Comparison of ENCODE assay signal across 1 cellular context in genomic region chr11:61974766-61975631, GRCh38.
A peak's percentile ranks its signal among the peaks of the same experiment; 100 is the strongest.
TF ChIP-seq lines count a peak whose summit lies in the region.

No MANE protein-coding gene starts in this region.

TF ChIP-seq in HepG2, 621 proteins besides CTCF, POLR2A, EP300 and RAD21 (continued from another document and continues in another):
- no peak for TF ChIP-seq NFAT5 (CRISPR knock-in tag; IDR thresholded peaks at IDR 0.05)
- TF ChIP-seq, protein P1, sequence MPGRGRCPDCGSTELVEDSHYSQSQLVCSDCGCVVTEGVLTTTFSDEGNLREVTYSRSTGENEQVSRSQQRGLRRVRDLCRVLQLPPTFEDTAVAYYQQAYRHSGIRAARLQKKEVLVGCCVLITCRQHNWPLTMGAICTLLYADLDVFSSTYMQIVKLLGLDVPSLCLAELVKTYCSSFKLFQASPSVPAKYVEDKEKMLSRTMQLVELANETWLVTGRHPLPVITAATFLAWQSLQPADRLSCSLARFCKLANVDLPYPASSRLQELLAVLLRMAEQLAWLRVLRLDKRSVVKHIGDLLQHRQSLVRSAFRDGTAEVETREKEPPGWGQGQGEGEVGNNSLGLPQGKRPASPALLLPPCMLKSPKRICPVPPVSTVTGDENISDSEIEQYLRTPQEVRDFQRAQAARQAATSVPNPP (CRISPR knock-in tag; IDR thresholded peaks at IDR 0.05): no peak
- TF ChIP-seq HNF4G (IDR thresholded peaks at IDR 0.05; ENCODE audit: borderline replicate concordance, low read depth, low read length): peak; percentile 65; the same call in 1 of the 2 replicates
- TF ChIP-seq HNF4G (CRISPR knock-in tag; IDR thresholded peaks at IDR 0.05; ENCODE audit: borderline replicate concordance, low read depth): peak; percentile 69; the same call in 1 of the 2 replicates
- no peak for TF ChIP-seq ZNF816 (CRISPR knock-in tag; IDR thresholded peaks at IDR 0.05; ENCODE audit: borderline replicate concordance)
- TF ChIP-seq ZSCAN29 (CRISPR knock-in tag; conservative IDR thresholded peaks at IDR 0.05): no peak
- TF ChIP-seq MAFF (IDR thresholded peaks at IDR 0.05; ENCODE audit: low read depth, low read length): no peak
- peak; percentile 77; the same call in 1 of the 2 replicates for TF ChIP-seq ZBTB34 (CRISPR knock-in tag; IDR thresholded peaks at IDR 0.05)
- no peak for TF ChIP-seq ARID3A (IDR thresholded peaks at IDR 0.05; ENCODE audit: low read depth, low read length)
- TF ChIP-seq, protein P2, sequence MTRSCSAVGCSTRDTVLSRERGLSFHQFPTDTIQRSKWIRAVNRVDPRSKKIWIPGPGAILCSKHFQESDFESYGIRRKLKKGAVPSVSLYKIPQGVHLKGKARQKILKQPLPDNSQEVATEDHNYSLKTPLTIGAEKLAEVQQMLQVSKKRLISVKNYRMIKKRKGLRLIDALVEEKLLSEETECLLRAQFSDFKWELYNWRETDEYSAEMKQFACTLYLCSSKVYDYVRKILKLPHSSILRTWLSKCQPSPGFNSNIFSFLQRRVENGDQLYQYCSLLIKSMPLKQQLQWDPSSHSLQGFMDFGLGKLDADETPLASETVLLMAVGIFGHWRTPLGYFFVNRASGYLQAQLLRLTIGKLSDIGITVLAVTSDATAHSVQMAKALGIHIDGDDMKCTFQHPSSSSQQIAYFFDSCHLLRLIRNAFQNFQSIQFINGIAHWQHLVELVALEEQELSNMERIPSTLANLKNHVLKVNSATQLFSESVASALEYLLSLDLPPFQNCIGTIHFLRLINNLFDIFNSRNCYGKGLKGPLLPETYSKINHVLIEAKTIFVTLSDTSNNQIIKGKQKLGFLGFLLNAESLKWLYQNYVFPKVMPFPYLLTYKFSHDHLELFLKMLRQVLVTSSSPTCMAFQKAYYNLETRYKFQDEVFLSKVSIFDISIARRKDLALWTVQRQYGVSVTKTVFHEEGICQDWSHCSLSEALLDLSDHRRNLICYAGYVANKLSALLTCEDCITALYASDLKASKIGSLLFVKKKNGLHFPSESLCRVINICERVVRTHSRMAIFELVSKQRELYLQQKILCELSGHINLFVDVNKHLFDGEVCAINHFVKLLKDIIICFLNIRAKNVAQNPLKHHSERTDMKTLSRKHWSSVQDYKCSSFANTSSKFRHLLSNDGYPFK (CRISPR knock-in tag; IDR thresholded peaks at IDR 0.05; ENCODE audit: borderline replicate concordance): 0 out of 2 replicates have a peak, but pooled peaks have one; percentile 30
- TF ChIP-seq POGZ (CRISPR knock-in tag; IDR thresholded peaks at IDR 0.05): no peak
- no peak for TF ChIP-seq ZBTB20 (CRISPR knock-in tag; IDR thresholded peaks at IDR 0.05; ENCODE audit: borderline replicate concordance, low read depth)
- peak; percentile 43 for TF ChIP-seq SOX5 (CRISPR knock-in tag; IDR thresholded peaks at IDR 0.05; ENCODE audit: borderline replicate concordance)
- no peak for TF ChIP-seq ZNF121 (CRISPR knock-in tag; IDR thresholded peaks at IDR 0.05)
- TF ChIP-seq E2F5 (CRISPR knock-in tag; conservative IDR thresholded peaks at IDR 0.05): no peak
- TF ChIP-seq ZNF703 (CRISPR knock-in tag; IDR thresholded peaks at IDR 0.05; ENCODE audit: borderline replicate concordance): no peak
- TF ChIP-seq ZNF691 (CRISPR knock-in tag; IDR thresholded peaks at IDR 0.05; ENCODE audit: borderline replicate concordance, low read depth): no peak; the same call in 1 of the 2 replicates
- no peak for TF ChIP-seq ZNF468 (CRISPR knock-in tag; IDR thresholded peaks at IDR 0.05)
- TF ChIP-seq GFI1 (CRISPR knock-in tag; IDR thresholded peaks at IDR 0.05; ENCODE audit: borderline replicate concordance): no peak
- TF ChIP-seq, protein P3, sequence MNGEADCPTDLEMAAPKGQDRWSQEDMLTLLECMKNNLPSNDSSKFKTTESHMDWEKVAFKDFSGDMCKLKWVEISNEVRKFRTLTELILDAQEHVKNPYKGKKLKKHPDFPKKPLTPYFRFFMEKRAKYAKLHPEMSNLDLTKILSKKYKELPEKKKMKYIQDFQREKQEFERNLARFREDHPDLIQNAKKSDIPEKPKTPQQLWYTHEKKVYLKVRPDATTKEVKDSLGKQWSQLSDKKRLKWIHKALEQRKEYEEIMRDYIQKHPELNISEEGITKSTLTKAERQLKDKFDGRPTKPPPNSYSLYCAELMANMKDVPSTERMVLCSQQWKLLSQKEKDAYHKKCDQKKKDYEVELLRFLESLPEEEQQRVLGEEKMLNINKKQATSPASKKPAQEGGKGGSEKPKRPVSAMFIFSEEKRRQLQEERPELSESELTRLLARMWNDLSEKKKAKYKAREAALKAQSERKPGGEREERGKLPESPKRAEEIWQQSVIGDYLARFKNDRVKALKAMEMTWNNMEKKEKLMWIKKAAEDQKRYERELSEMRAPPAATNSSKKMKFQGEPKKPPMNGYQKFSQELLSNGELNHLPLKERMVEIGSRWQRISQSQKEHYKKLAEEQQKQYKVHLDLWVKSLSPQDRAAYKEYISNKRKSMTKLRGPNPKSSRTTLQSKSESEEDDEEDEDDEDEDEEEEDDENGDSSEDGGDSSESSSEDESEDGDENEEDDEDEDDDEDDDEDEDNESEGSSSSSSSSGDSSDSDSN (CRISPR knock-in tag; IDR thresholded peaks at IDR 0.05): 0 out of 2 replicates have a peak, but pooled peaks have one; percentile 39
- TF ChIP-seq CREB1 (IDR thresholded peaks at IDR 0.05): no peak
- TF ChIP-seq CREB1 (CRISPR knock-in tag; IDR thresholded peaks at IDR 0.05): no peak
- TF ChIP-seq, protein P4, sequence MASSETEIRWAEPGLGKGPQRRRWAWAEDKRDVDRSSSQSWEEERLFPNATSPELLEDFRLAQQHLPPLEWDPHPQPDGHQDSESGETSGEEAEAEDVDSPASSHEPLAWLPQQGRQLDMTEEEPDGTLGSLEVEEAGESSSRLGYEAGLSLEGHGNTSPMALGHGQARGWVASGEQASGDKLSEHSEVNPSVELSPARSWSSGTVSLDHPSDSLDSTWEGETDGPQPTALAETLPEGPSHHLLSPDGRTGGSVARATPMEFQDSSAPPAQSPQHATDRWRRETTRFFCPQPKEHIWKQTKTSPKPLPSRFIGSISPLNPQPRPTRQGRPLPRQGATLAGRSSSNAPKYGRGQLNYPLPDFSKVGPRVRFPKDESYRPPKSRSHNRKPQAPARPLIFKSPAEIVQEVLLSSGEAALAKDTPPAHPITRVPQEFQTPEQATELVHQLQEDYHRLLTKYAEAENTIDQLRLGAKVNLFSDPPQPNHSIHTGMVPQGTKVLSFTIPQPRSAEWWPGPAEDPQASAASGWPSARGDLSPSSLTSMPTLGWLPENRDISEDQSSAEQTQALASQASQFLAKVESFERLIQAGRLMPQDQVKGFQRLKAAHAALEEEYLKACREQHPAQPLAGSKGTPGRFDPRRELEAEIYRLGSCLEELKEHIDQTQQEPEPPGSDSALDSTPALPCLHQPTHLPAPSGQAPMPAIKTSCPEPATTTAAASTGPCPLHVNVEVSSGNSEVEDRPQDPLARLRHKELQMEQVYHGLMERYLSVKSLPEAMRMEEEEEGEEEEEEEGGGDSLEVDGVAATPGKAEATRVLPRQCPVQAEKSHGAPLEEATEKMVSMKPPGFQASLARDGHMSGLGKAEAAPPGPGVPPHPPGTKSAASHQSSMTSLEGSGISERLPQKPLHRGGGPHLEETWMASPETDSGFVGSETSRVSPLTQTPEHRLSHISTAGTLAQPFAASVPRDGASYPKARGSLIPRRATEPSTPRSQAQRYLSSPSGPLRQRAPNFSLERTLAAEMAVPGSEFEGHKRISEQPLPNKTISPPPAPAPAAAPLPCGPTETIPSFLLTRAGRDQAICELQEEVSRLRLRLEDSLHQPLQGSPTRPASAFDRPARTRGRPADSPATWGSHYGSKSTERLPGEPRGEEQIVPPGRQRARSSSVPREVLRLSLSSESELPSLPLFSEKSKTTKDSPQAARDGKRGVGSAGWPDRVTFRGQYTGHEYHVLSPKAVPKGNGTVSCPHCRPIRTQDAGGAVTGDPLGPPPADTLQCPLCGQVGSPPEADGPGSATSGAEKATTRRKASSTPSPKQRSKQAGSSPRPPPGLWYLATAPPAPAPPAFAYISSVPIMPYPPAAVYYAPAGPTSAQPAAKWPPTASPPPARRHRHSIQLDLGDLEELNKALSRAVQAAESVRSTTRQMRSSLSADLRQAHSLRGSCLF (CRISPR knock-in tag; IDR thresholded peaks at IDR 0.05; ENCODE audit: borderline replicate concordance): no peak
- TF ChIP-seq MTERF4 (CRISPR knock-in tag; IDR thresholded peaks at IDR 0.05): no peak
- TF ChIP-seq ONECUT2 (CRISPR knock-in tag; IDR thresholded peaks at IDR 0.05): no peak
- TF ChIP-seq, protein P5, sequence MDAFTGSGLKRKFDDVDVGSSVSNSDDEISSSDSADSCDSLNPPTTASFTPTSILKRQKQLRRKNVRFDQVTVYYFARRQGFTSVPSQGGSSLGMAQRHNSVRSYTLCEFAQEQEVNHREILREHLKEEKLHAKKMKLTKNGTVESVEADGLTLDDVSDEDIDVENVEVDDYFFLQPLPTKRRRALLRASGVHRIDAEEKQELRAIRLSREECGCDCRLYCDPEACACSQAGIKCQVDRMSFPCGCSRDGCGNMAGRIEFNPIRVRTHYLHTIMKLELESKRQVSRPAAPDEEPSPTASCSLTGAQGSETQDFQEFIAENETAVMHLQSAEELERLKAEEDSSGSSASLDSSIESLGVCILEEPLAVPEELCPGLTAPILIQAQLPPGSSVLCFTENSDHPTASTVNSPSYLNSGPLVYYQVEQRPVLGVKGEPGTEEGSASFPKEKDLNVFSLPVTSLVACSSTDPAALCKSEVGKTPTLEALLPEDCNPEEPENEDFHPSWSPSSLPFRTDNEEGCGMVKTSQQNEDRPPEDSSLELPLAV (CRISPR knock-in tag; conservative IDR thresholded peaks at IDR 0.05; ENCODE audit: low read depth): no peak
- no peak for TF ChIP-seq ZBTB1 (CRISPR knock-in tag; IDR thresholded peaks at IDR 0.05; ENCODE audit: borderline replicate concordance)
